ENCODE assay signal across 3 cellular contexts in genomic region chr17:55727275-55727674, GRCh38.
TF ChIP-seq lines count a peak whose summit lies in the region.

No MANE protein-coding gene starts in this region.

TF ChIP-seq in SK-N-SH, 30 proteins besides CTCF, POLR2A, EP300 and RAD21:
- TF ChIP-seq TCF12 (IDR thresholded peaks at IDR 0.05) (no peak), NRF1 (IDR thresholded peaks at IDR 0.05; ENCODE audit: low read depth, low read length) (no peak), CHD2 (IDR thresholded peaks at IDR 0.05; ENCODE audit: low read length, partially characterized antibody) (no peak), FOSL2 (IDR thresholded peaks at IDR 0.05; ENCODE audit: borderline replicate concordance, low read depth) (no peak), GABPA (IDR thresholded peaks at IDR 0.05; ENCODE audit: low read depth) (no peak), SIN3A (IDR thresholded peaks at IDR 0.05; ENCODE audit: borderline replicate concordance, low read depth, low read length) (no peak), FOXM1 (IDR thresholded peaks at IDR 0.05; ENCODE audit: low read depth) (no peak), RXRA (IDR thresholded peaks at IDR 0.05; ENCODE audit: borderline replicate concordance, low read depth) (no peak), TAF1 (IDR thresholded peaks at IDR 0.05; ENCODE audit: borderline replicate concordance, low read depth, low read length) (no peak), POLR2AphosphoS5 (IDR thresholded peaks at IDR 0.05; ENCODE audit: low read depth, low read length) (no peak), RCOR1 (IDR thresholded peaks at IDR 0.05; ENCODE audit: low read length) (no peak), IRF3 (IDR thresholded peaks at IDR 0.05; ENCODE audit: low read depth, low read length) (no peak), NFIC (IDR thresholded peaks at IDR 0.05; ENCODE audit: borderline replicate concordance) (no peak), SMC3 (IDR thresholded peaks at IDR 0.05; ENCODE audit: low read depth, low read length) (no peak)
- TF ChIP-seq, protein P1, sequence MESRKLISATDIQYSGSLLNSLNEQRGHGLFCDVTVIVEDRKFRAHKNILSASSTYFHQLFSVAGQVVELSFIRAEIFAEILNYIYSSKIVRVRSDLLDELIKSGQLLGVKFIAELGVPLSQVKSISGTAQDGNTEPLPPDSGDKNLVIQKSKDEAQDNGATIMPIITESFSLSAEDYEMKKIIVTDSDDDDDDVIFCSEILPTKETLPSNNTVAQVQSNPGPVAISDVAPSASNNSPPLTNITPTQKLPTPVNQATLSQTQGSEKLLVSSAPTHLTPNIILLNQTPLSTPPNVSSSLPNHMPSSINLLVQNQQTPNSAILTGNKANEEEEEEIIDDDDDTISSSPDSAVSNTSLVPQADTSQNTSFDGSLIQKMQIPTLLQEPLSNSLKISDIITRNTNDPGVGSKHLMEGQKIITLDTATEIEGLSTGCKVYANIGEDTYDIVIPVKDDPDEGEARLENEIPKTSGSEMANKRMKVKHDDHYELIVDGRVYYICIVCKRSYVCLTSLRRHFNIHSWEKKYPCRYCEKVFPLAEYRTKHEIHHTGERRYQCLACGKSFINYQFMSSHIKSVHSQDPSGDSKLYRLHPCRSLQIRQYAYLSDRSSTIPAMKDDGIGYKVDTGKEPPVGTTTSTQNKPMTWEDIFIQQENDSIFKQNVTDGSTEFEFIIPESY (IDR thresholded peaks at IDR 0.05; ENCODE audit: borderline replicate concordance, low read depth), result no peak
- TF ChIP-seq, protein P2, sequence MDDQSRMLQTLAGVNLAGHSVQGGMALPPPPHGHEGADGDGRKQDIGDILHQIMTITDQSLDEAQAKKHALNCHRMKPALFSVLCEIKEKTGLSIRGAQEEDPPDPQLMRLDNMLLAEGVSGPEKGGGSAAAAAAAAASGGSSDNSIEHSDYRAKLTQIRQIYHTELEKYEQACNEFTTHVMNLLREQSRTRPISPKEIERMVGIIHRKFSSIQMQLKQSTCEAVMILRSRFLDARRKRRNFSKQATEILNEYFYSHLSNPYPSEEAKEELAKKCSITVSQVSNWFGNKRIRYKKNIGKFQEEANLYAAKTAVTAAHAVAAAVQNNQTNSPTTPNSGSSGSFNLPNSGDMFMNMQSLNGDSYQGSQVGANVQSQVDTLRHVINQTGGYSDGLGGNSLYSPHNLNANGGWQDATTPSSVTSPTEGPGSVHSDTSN (IDR thresholded peaks at IDR 0.05), result no peak

TF ChIP-seq in SK-N-SH treated with all-trans-retinoic acid at 6 μM for 48 hours, 23 proteins besides CTCF, POLR2A, EP300 and RAD21:
- TF ChIP-seq RARB (CRISPR knock-in tag; IDR thresholded peaks at IDR 0.05), result no peak

TF ChIP-seq in K562, 482 proteins besides CTCF, POLR2A, EP300 and RAD21:
- TF ChIP-seq ZKSCAN3 (CRISPR knock-in tag; IDR thresholded peaks at IDR 0.05), result no peak
- TF ChIP-seq, protein P3, sequence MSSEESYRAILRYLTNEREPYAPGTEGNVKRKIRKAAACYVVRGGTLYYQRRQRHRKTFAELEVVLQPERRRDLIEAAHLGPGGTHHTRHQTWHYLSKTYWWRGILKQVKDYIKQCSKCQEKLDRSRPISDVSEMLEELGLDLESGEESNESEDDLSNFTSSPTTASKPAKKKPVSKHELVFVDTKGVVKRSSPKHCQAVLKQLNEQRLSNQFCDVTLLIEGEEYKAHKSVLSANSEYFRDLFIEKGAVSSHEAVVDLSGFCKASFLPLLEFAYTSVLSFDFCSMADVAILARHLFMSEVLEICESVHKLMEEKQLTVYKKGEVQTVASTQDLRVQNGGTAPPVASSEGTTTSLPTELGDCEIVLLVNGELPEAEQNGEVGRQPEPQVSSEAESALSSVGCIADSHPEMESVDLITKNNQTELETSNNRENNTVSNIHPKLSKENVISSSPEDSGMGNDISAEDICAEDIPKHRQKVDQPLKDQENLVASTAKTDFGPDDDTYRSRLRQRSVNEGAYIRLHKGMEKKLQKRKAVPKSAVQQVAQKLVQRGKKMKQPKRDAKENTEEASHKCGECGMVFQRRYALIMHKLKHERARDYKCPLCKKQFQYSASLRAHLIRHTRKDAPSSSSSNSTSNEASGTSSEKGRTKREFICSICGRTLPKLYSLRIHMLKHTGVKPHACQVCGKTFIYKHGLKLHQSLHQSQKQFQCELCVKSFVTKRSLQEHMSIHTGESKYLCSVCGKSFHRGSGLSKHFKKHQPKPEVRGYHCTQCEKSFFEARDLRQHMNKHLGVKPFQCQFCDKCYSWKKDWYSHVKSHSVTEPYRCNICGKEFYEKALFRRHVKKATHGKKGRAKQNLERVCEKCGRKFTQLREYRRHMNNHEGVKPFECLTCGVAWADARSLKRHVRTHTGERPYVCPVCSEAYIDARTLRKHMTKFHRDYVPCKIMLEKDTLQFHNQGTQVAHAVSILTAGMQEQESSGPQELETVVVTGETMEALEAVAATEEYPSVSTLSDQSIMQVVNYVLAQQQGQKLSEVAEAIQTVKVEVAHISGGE (CRISPR knock-in tag; IDR thresholded peaks at IDR 0.05), result no peak
